ENCODE assay signal across 22 cellular contexts in the genomic region with DNA sequence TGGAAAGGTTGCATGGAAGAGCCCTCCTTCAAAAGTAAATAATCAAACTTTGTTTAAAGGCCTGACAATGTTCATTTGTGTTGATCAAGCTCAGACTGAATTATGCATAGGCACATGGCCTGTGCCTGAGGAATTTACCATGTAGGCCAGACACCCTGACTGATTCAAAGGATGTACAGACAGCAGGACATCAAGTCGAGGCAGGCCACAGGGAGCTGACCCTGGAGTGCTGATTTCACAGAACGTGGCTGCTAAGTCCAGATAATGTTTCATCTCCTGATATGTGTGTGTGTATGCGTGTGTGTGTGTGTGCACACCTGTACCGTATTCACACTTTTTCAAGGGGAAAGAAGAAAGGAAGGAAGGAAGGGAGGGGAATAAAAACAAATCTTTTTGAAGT.
"Had no signal": no experiment of that assay in that cellular context is flagged by ENCODE, and none has a peak within 500 bp of the region (broad histone marks: within the 10 kb centered on the region; RNA-seq: fewer than 3 reads in every experiment).

No MANE protein-coding gene starts in this region.

- H3K9me3 Mint-ChIP-seq: endodermal cell, neural crest cell had no signal

- H3K4me3 Mint-ChIP-seq: endodermal cell; naive thymus-derived CD4-positive, alpha-beta T cell; neural crest cell; stimulated activated naive B cell treated with anti-CD40 and anti-IgM and Interleukin-4, amounts not matched to agents 10 μg/mL and 1 μg/mL and 100 μg/mL, for 72 hours had no signal

- H3K27ac ChIP-seq: coronary artery, psoas muscle, right lobe of liver, spleen had no signal

- H3K27me3 ChIP-seq: heart left ventricle, right lobe of liver, spleen, stomach had no signal

- FAIRE-seq: endothelial cell of umbilical vein, frontal cortex had no signal

- ATAC-seq: heart left ventricle; left colon; left ventricle myocardium superior; naive thymus-derived CD4-positive, alpha-beta T cell; psoas muscle; right lobe of liver; stimulated activated naive B cell treated with anti-CD40 and anti-IgM and Interleukin-4, amounts not matched to agents 10 μg/mL and 1 μg/mL and 100 μg/mL, for 72 hours had no signal

- H3K36me3 ChIP-seq: heart left ventricle, right lobe of liver, spleen, stomach had no signal

- H3K4me1 Mint-ChIP-seq: stimulated activated naive B cell treated with anti-CD40 and anti-IgM and Interleukin-4, amounts not matched to agents 10 μg/mL and 1 μg/mL and 100 μg/mL, for 72 hours had no signal

- H3K4me3 ChIP-seq: coronary artery, heart left ventricle, psoas muscle, right lobe of liver, spleen, stomach had no signal

- H3K27ac Mint-ChIP-seq: endodermal cell; stimulated activated naive B cell treated with anti-CD40 and anti-IgM and Interleukin-4, amounts not matched to agents 10 μg/mL and 1 μg/mL and 100 μg/mL, for 72 hours had no signal

- H3K9me3 ChIP-seq: psoas muscle, right lobe of liver, stomach had no signal

- H3K4me1 ChIP-seq: right lobe of liver had no signal

- DNase-seq: effector CD4-positive, alpha-beta T cell; endodermal cell; heart left ventricle; hippocampal formation; left colon; left ventricle myocardium superior; mesendoderm; naive thymus-derived CD4-positive, alpha-beta T cell; psoas muscle; retina; stimulated activated CD4-positive, alpha-beta T cell treated with anti-CD3 and anti-CD28 coated beads, Interleukin-15, amount 100 ng/mL, for 24 hours; stimulated activated CD4-positive, alpha-beta T cell treated with anti-CD3 and anti-CD28 coated beads, Interleukin-1b, Interleukin-23, amount 100 ng/mL, for 48 hours; stimulated activated CD4-positive, alpha-beta T cell treated with anti-CD3 and anti-CD28 coated beads, Interleukin-4, amount 100 ng/mL, for 4 hours; stimulated activated naive B cell treated with anti-CD40 and anti-IgM and Interleukin-4, amounts not matched to agents 10 μg/mL and 1 μg/mL and 100 μg/mL, for 72 hours; stomach; trophoblast cell had no signal
